Comparison of ENCODE assay signal across 22 cellular contexts in genomic region chr11:106999203-106999602, GRCh38. TPM values are rescaled to one million over a fixed set of nuclear protein-coding genes. Genes with fewer than 3 reads are reported as not detected.
"Had no signal": no experiment of that assay in that cellular context is flagged by ENCODE, and none has a peak within 500 bp of the region (broad histone marks: within the 10 kb centered on the region; RNA-seq: fewer than 3 reads in every experiment).

No MANE protein-coding gene starts in this region.

- H3K9me3 ChIP-seq: gastroesophageal sphincter, left ventricle myocardium inferior, lower lobe of right lung, pancreas, suprapubic skin, thyroid gland, upper lobe of left lung, uterus had no signal

- H3K4me2 ChIP-seq: neural progenitor cell had no signal

- ATAC-seq: gastroesophageal sphincter; left cardiac atrium; lower lobe of right lung; natural killer cell treated with Interleukin-12 subunit alpha and Interleukin-12 subunit beta and Interleukin-15 and Interleukin-18, amount 100 ng/mL, for 72 hours; pancreas; right cardiac atrium; stimulated activated effector memory CD8-positive, alpha-beta T cell treated with anti-CD3 and anti-CD28 coated beads, Interleukin-12 subunit alpha, Interleukin-12 subunit beta, amount 100 ng/mL, for 72 hours; stimulated activated naive CD8-positive, alpha-beta T cell treated with anti-CD3 and anti-CD28 coated beads, Interleukin-15, Interleukin-2, amounts not matched to agents 100 U/mL and 50 U/mL, for 24 hours had no signal

- H3K27me3 ChIP-seq: dorsolateral prefrontal cortex, gastroesophageal sphincter, neural progenitor cell, pancreas, suprapubic skin, thyroid gland, upper lobe of left lung, uterus had no signal

- H3K4me1 ChIP-seq: gastroesophageal sphincter, left ventricle myocardium inferior, lower lobe of right lung, neural progenitor cell, pancreas, suprapubic skin, thyroid gland, upper lobe of left lung, uterus had no signal

- DNase-seq: cortex of kidney; dorsolateral prefrontal cortex; effector CD8-positive, alpha-beta T cell; kidney; left cardiac atrium; left ventricle myocardium inferior; lower lobe of right lung; midbrain; nucleus accumbens; pancreas; right cardiac atrium; stimulated activated CD4-positive, alpha-beta T cell treated with anti-CD3 and anti-CD28 coated beads, Interleukin-4, amount 100 ng/mL, for 1 hour; stimulated activated CD8-positive, alpha-beta memory T cell treated with anti-CD3 and anti-CD28 coated beads, Interleukin-4, amount 100 ng/mL, for 48 hours; stimulated activated naive CD8-positive, alpha-beta T cell treated with anti-CD3 and anti-CD28 coated beads, Interleukin-15, Interleukin-2, amounts not matched to agents 100 U/mL and 50 U/mL, for 24 hours; thyroid gland; upper lobe of left lung; uterus had no signal

- H3K9ac ChIP-seq: neural progenitor cell had no signal

- H3K27ac ChIP-seq: gastroesophageal sphincter, lower lobe of right lung, neural progenitor cell, pancreas, suprapubic skin, thyroid gland, upper lobe of left lung, uterus had no signal

- H3K36me3 ChIP-seq: gastroesophageal sphincter, left ventricle myocardium inferior, lower lobe of right lung, neural progenitor cell, pancreas, suprapubic skin, thyroid gland, upper lobe of left lung, uterus had no signal

- H3K4me3 ChIP-seq: dorsolateral prefrontal cortex, gastroesophageal sphincter, left ventricle myocardium inferior, lower lobe of right lung, neural progenitor cell, pancreas, suprapubic skin, thyroid gland, upper lobe of left lung, uterus had no signal

- H2AFZ ChIP-seq: neural progenitor cell had no signal

RNA-seq across cellular contexts. Expression of gene GUCY1A2, which starts 19.1 kb away (rescaled TPM):
- total RNA-seq: natural killer cell treated with Interleukin-12 subunit alpha and Interleukin-12 subunit beta and Interleukin-15 and Interleukin-18, amount 100 ng/mL, for 72 hours had no signal
